ENCODE assay signal across 8 cellular contexts in genomic region chr12:27524489-27524835, GRCh38. TPM values are rescaled to one million over a fixed set of nuclear protein-coding genes. Genes with fewer than 3 reads are reported as not detected.
A peak's percentile ranks its signal among the peaks of the same experiment; 100 is the strongest.
DNase-seq lines count a peak whose midpoint lies in the region; TF ChIP-seq lines count a peak whose summit lies in the region.

No MANE protein-coding gene starts in this region.

- peak overlapping the region; percentile 96 for H3K27ac Mint-ChIP-seq in endothelial cell (ENCODE audit: unreplicated experiment)

- H3K79me1 ChIP-seq in trophoblast cell (ENCODE audit: low read length): peaks cover 25% of the 10 kb centered on the region

- H3K4me2 ChIP-seq in MM.1S (ENCODE audit: low read depth, low read length) (peak overlapping the region; percentile 52), trophoblast cell (ENCODE audit: low read length) (peak overlapping the region; percentile 56)

- peak overlapping the region; percentile 90 for H2BK5ac ChIP-seq in trophoblast cell (ENCODE audit: low read depth, low read length, poor library complexity)

- H4K91ac ChIP-seq in trophoblast cell (ENCODE audit: low read depth, low read length): peak overlapping the region; percentile 92

- peak overlapping the region; percentile 76 for H4K12ac ChIP-seq in trophoblast cell (ENCODE audit: low read depth, low read length)

- peak overlapping the region; percentile 52; the same call in 1 of the 2 replicates for H3K9ac ChIP-seq in MM.1S (ENCODE audit: low read length)
- peak overlapping the region; percentile 89 for H3K9ac ChIP-seq in trophoblast cell (ENCODE audit: low read length)

- no peak overlapping the region for H2BK12ac ChIP-seq in trophoblast cell (ENCODE audit: low read length)

- no peak for TF ChIP-seq CTCF in GM12865 (IDR thresholded peaks at IDR 0.05; ENCODE audit: insufficient read depth, low read depth, low read length, missing control alignments)
- TF ChIP-seq CTCF in MM.1S (IDR thresholded peaks at IDR 0.05; ENCODE audit: low read length): no peak
- no peak for TF ChIP-seq CTCF in endothelial cell (IDR thresholded peaks at IDR 0.05; ENCODE audit: unreplicated experiment)

- no CpG with 5 or more reads among the region's 8 CpGs for WGBS in trophoblast cell (ENCODE audit: extremely low coverage, insufficient coverage, insufficient read length)

- H3K36me3 ChIP-seq in MM.1S (replicated peaks; ENCODE audit: insufficient read depth, low read length) (no peaks in the 10 kb centered on the region), trophoblast cell (ENCODE audit: control insufficient read depth in 1 of 2, insufficient read depth in 2 of 2, low read length in 2 of 2) (peaks cover 3 to 5% of the 10 kb centered on the region in 2 experiments)

- no peaks in the 10 kb centered on the region; the same call in 1 of the 2 replicates for H3F3A ChIP-seq in MM.1S (ENCODE audit: insufficient read depth, low read length)

- H3K27me3 ChIP-seq in MM.1S (replicated peaks; ENCODE audit: insufficient read depth, low read length) (no peaks in the 10 kb centered on the region), trophoblast cell (ENCODE audit: insufficient read depth, low read length) (no peaks in the 10 kb centered on the region)

- no peak for DNase-seq in GM12865 (ENCODE audit: low read depth)
- DNase-seq in MM.1S: no peak
- DNase-seq in endothelial cell (ENCODE audit: low spot score): no peak
- no peak for DNase-seq in trophoblast cell
- no peak for DNase-seq in NCI-H2171 treated with DMSO at 0.1 percent for 48 hours (lab: John Stamatoyannopoulos, UW)
- DNase-seq in NCI-H748 (lab: John Stamatoyannopoulos, UW; ENCODE audit: unreplicated experiment): no peak
- no peak for DNase-seq in cerebellum (ENCODE audit: low spot score)
- DNase-seq in NCI-H1694 (lab: John Stamatoyannopoulos, UW): no peak

- no peaks in the 10 kb centered on the region for H3K79me2 ChIP-seq in MM.1S (ENCODE audit: low read length)
- H3K79me2 ChIP-seq in trophoblast cell (ENCODE audit: control insufficient read depth, insufficient read depth, low read length, poor library complexity): peaks cover 14% of the 10 kb centered on the region

- H3K4me3 Mint-ChIP-seq in endothelial cell (ENCODE audit: unreplicated experiment): peak overlapping the region; percentile 98

- peak overlapping the region; percentile 63 for H3K4ac ChIP-seq in trophoblast cell (ENCODE audit: low read depth, low read length)

- H3K14ac ChIP-seq in trophoblast cell (ENCODE audit: low read length): peak overlapping the region; percentile 56

- peaks cover 11% of the 10 kb centered on the region for H3K36me3 Mint-ChIP-seq in endothelial cell (ENCODE audit: low read depth, unreplicated experiment)

- H4K20me1 ChIP-seq in MM.1S (ENCODE audit: insufficient read depth, low read length): no peaks in the 10 kb centered on the region

- peak overlapping the region; percentile 94 for H3K18ac ChIP-seq in trophoblast cell (ENCODE audit: low read length)

- H4K8ac ChIP-seq in trophoblast cell (ENCODE audit: low read depth, low read length): peak overlapping the region; percentile 68

- H3K4me1 ChIP-seq in MM.1S (ENCODE audit: low read length) (no peaks in the 10 kb centered on the region), trophoblast cell (ENCODE audit: control insufficient read depth in 1 of 2, insufficient read depth in 2 of 2, low read length in 2 of 2) (peaks cover 13 to 23% of the 10 kb centered on the region in 2 experiments)

- H2BK120ac ChIP-seq in trophoblast cell (ENCODE audit: insufficient read depth, low read length, poor library complexity): peak overlapping the region; percentile 79

- peak overlapping the region; percentile 79 for H3K4me3 ChIP-seq in GM12865 (ENCODE audit: low read depth, low read length)
- H3K4me3 ChIP-seq in MM.1S (ENCODE audit: low read length): peak overlapping the region; percentile 78
- peak overlapping the region; percentile 87 for H3K4me3 ChIP-seq in trophoblast cell (ENCODE audit: low read depth, low read length)

- H3K27ac ChIP-seq in MM.1S (ENCODE audit: low read length) (no peak overlapping the region), trophoblast cell (ENCODE audit: low read depth, low read length) (peak overlapping the region; percentile 96)

- H2AFZ ChIP-seq in MM.1S (ENCODE audit: low read length) (peak overlapping the region; percentile 73), trophoblast cell (ENCODE audit: insufficient read depth, low read length, poor library complexity) (peak overlapping the region; percentile 38)

- peaks cover 11% of the 10 kb centered on the region for H3K27me3 Mint-ChIP-seq in endothelial cell (ENCODE audit: unreplicated experiment)

- no peak overlapping the region for H2AK5ac ChIP-seq in trophoblast cell (ENCODE audit: low read length)

- H3K9me3 ChIP-seq in MM.1S (replicated peaks; ENCODE audit: insufficient read depth, low read length): no peaks in the 10 kb centered on the region
- no peaks in the 10 kb centered on the region for H3K9me3 ChIP-seq in trophoblast cell (ENCODE audit: insufficient read depth, low read depth, low read length)

- H3K9me2 ChIP-seq in MM.1S (replicated peaks; ENCODE audit: insufficient read depth, low read length): no peaks in the 10 kb centered on the region

- H3K4me1 Mint-ChIP-seq in endothelial cell (ENCODE audit: unreplicated experiment): peaks cover 71% of the 10 kb centered on the region

- no peaks in the 10 kb centered on the region for H3K9me3 Mint-ChIP-seq in endothelial cell (ENCODE audit: unreplicated experiment)

- H3K23ac ChIP-seq in trophoblast cell (ENCODE audit: low read length): no peak overlapping the region

RNA-seq across cellular contexts. Expression of gene PPFIBP1, which starts 0.5 kb away (rescaled TPM):
- 184 TPM for total RNA-seq in endothelial cell (ENCODE audit: unreplicated experiment)
- 104 and 107 TPM in 2 replicates for polyA plus RNA-seq in trophoblast cell (2013)
- total RNA-seq in cerebellum: 35.7 TPM
